In genomic region chr18:54161267-54161666, GRCh38 we compare ENCODE assay signal across 21 cellular contexts.
DNase-seq lines count a peak whose midpoint lies in the region; ATAC-seq, FAIRE-seq and TF ChIP-seq lines count a peak whose summit lies in the region.
"Had no signal": no experiment of that assay in that cellular context is flagged by ENCODE, and none has a peak within 500 bp of the region (broad histone marks: within the 10 kb centered on the region; RNA-seq: fewer than 3 reads in every experiment).

No MANE protein-coding gene starts in this region.

- RAD21 ChIA-PET in GM12878 (lab: Charles Lee; ENCODE audit: unreplicated experiment) = interaction anchor here (0.6 kb wide), 1 partner anchor 47 kb away, joined by 3 read pairs; no protein-coding TSS in a partner anchor

- no peak for TF ChIP-seq EP300 in GM12878 (IDR thresholded peaks at IDR 0.05; ENCODE audit: borderline replicate concordance in 1 of 2, control insufficient read depth in 1 of 2, low read depth in 2 of 2, low read length in 2 of 2)

- intact Hi-C loops in GM12878 (cut with micrococcal nuclease; ENCODE audit: unreplicated experiment) = no loop called here
- intact Hi-C loops in left colon (cut with DNase I, micrococcal nuclease) = no loop called here

- H3K27me3 ChIP-seq in GM12878 (replicated peaks in 1 of 2; ENCODE audit: control insufficient read depth in 2 of 2, insufficient read depth in 2 of 2, low read length in 1 of 2) = no peaks in the 10 kb centered on the region
- no peaks in the 10 kb centered on the region for H3K27me3 ChIP-seq in osteoblast (ENCODE audit: insufficient read depth, low read length)
- H3K27me3 ChIP-seq: BLaER1 treated with 17β-estradiol and CSF1 and Interleukin-3, amounts not matched to agents 10 nM and 100 nM had no signal

- BruUV-seq in GM12878 (replicated peaks; lab: Mats Ljungman, UMichigan) = TSS peak; percentile 10

- H3K4me1 ChIP-seq in GM12878 (ENCODE audit: control insufficient read depth, insufficient read depth, low read length) = no peaks in the 10 kb centered on the region
- peaks cover 48% of the 10 kb centered on the region for H3K4me1 ChIP-seq in osteoblast (ENCODE audit: insufficient read depth, low read length)
- H3K4me1 ChIP-seq: BLaER1 treated with 17β-estradiol and CSF1 and Interleukin-3, amounts not matched to agents 10 nM and 100 nM had no signal

- no peak for TF ChIP-seq POLR2A in GM12878 (IDR thresholded peaks at IDR 0.05; ENCODE audit: low read depth, low read length)

- H3K9me3 ChIP-seq in GM12878 (replicated peaks; ENCODE audit: control insufficient read depth, insufficient read depth, low read length) (no peaks in the 10 kb centered on the region), osteoblast (ENCODE audit: low read depth, low read length) (no peaks in the 10 kb centered on the region)
- H3K9me3 ChIP-seq: BLaER1 treated with 17β-estradiol and CSF1 and Interleukin-3, amounts not matched to agents 10 nM and 100 nM had no signal

- peaks cover 29 to 47% of the 10 kb centered on the region in 2 donors for H3K36me3 Mint-ChIP-seq in activated naive CD4-positive, alpha-beta T cell treated with anti-CD3 and anti-CD28 coated beads, Interleukin-2, amount 50 U/mL, for 72 hours

- no peak overlapping the region for H3K9ac ChIP-seq in GM12878 (ENCODE audit: control insufficient read depth, insufficient read depth, low read length)
- H3K9ac ChIP-seq: BLaER1 treated with 17β-estradiol and CSF1 and Interleukin-3, amounts not matched to agents 10 nM and 100 nM had no signal

- peak overlapping the region; percentile 59 to 71 for H3K27ac Mint-ChIP-seq in activated naive CD4-positive, alpha-beta T cell treated with anti-CD3 and anti-CD28 coated beads, Interleukin-2, amount 50 U/mL, for 72 hours

- H3K27ac ChIP-seq in GM12878 (ENCODE audit: control insufficient read depth, insufficient read depth) (no peak overlapping the region), osteoblast (ENCODE audit: low read depth, low read length) (peak overlapping the region; percentile 67)
- H3K27ac ChIP-seq: BLaER1 treated with 17β-estradiol and CSF1 and Interleukin-3, amounts not matched to agents 10 nM and 100 nM had no signal

- H3K4me2 ChIP-seq in GM12878 (ENCODE audit: control insufficient read depth, insufficient read depth) = no peak overlapping the region
- no peak overlapping the region for H3K4me2 ChIP-seq in osteoblast (ENCODE audit: insufficient read depth, low read length)
- H3K4me2 ChIP-seq: BLaER1 treated with 17β-estradiol and CSF1 and Interleukin-3, amounts not matched to agents 10 nM and 100 nM had no signal

- TF ChIP-seq CTCF in GM12878 (IDR thresholded peaks at IDR 0.05 in 2 of 3, conservative IDR thresholded peaks at IDR 0.05 in 1 of 3; ENCODE audit: control insufficient read depth in 2 of 3, extremely low read depth in 1 of 3, insufficient read depth in 1 of 3, low read depth in 3 of 3, low read length in 3 of 3) (no peak), osteoblast (IDR thresholded peaks at IDR 0.05; ENCODE audit: extremely low read depth, low read depth, low read length) (no peak)

- H3K36me3 ChIP-seq in GM12878 (ENCODE audit: control insufficient read depth in 2 of 2, insufficient read depth in 2 of 2, low read length in 1 of 2) (peaks cover 36 to 45% of the 10 kb centered on the region in 2 experiments), osteoblast (ENCODE audit: insufficient read depth, low read length) (peaks cover 29% of the 10 kb centered on the region)

- POLR2A ChIA-PET in GM12878 (lab: Charles Lee) = no interaction called here

- H3K9me3 Mint-ChIP-seq in activated naive CD4-positive, alpha-beta T cell treated with anti-CD3 and anti-CD28 coated beads, Interleukin-2, amount 50 U/mL, for 72 hours = no peaks in the 10 kb centered on the region
- H3K9me3 Mint-ChIP-seq: CD8-positive, alpha-beta memory T cell had no signal

- H2AFZ ChIP-seq in GM12878 (ENCODE audit: control insufficient read depth, low read depth, low read length) (no peak overlapping the region), osteoblast (ENCODE audit: low read length) (no peak overlapping the region)

- peak in 1 of 2 donors; percentile 27 for ATAC-seq in activated naive CD4-positive, alpha-beta T cell treated with anti-CD3 and anti-CD28 coated beads, Interleukin-2, amount 50 U/mL, for 72 hours
- ATAC-seq in GM12878 (peak; percentile 32; the same call in 2 of the 3 replicates), GM21576 (IDR thresholded peaks at IDR 0.05; ENCODE audit: unreplicated experiment) (no peak), left colon (no peak)
- ATAC-seq: HCT116, Panc1, Right ventricle myocardium inferior had no signal

- no peak for FAIRE-seq in GM12878 (lab: Jason Lieb, UNC)
- FAIRE-seq: A204.1 had no signal

- in situ Hi-C loops in GM12878 (cut with MboI) = no loop called here

- H3K4me3 ChIP-seq in GM12878 (no peak overlapping the region), osteoblast (ENCODE audit: insufficient read depth, low read length) (no peak overlapping the region)
- H3K4me3 ChIP-seq: BLaER1 treated with 17β-estradiol and CSF1 and Interleukin-3, amounts not matched to agents 10 nM and 100 nM had no signal

- H4K20me1 ChIP-seq in GM12878 (ENCODE audit: control insufficient read depth, insufficient read depth) (no peaks in the 10 kb centered on the region), osteoblast (ENCODE audit: insufficient read depth, low read length) (no peaks in the 10 kb centered on the region)

- SMC1A ChIA-PET in GM12878 (lab: Charles Lee; ENCODE audit: uncharacterized antibody, unreplicated experiment) = interaction anchor here (1.0 to 3.5 kb wide), 3 partner anchors 11 to 46 kb away, joined by 4 to 12 read pairs (median 4); no protein-coding TSS in a partner anchor

- CTCF ChIA-PET in GM12878 (lab: Yijun Ruan, JAX) = interaction anchor here (1.2 to 2.0 kb wide), 3 partner anchors 10 to 46 kb away, joined by 3 to 5 read pairs (median 4); no protein-coding TSS in a partner anchor

- H3K79me2 ChIP-seq in GM12878 (ENCODE audit: control insufficient read depth, insufficient read depth, low read length) (peaks cover 2% of the 10 kb centered on the region; the same call in 1 of the 2 replicates), osteoblast (ENCODE audit: insufficient read depth, low read length) (peaks cover 35% of the 10 kb centered on the region)

- TF ChIP-seq RAD21 in GM12878 (IDR thresholded peaks at IDR 0.05; ENCODE audit: insufficient read depth, low read depth, low read length) = no peak

- no peak for DNase-seq in activated naive CD4-positive, alpha-beta T cell treated with anti-CD3 and anti-CD28 coated beads, Interleukin-2, amount 50 U/mL, for 72 hours (ENCODE audit: low spot score in 2 of 2)
- no peak for DNase-seq in activated naive CD4-positive, alpha-beta T cell treated with anti-CD3 and anti-CD28 coated beads, Interleukin-2, amount 50 U/mL, for 16 hours
- peak; percentile 64 for DNase-seq in HCEC 1CT
- DNase-seq in GM12878 (ENCODE audit: low read depth, low spot score) = no peak
- no peak for DNase-seq in osteoblast (ENCODE audit: insufficient read length, low spot score, missing footprints)
- no peak for DNase-seq in activated CD4-positive, CD25-positive, alpha-beta regulatory T cell (lab: John Stamatoyannopoulos, UW)
- no peak for DNase-seq in left colon
- DNase-seq: CD8-positive, alpha-beta memory T cell; DMS79 treated with DMSO at 0.1 percent for 48 hours; GF-D8; NCI-H1105; NCI-H1694; NCI-H2107; NCI-H2227 treated with DMSO at 0.1 percent for 48 hours; NCI-H524 treated with DMSO at 0.1 percent for 48 hours had no signal

TF ChIP-seq in GM12878, 131 proteins besides CTCF, POLR2A, EP300 and RAD21:
- TF ChIP-seq HSF1 (IDR thresholded peaks at IDR 0.05; ENCODE audit: low read depth, low read length) (no peak), RFX5 (IDR thresholded peaks at IDR 0.05; ENCODE audit: low read depth, low read length) (no peak), CHD1 (IDR thresholded peaks at IDR 0.05; ENCODE audit: low read depth, low read length) (no peak)
TF ChIP-seq in GM12878: peak in this region for 0.
